Comparison of ENCODE assay signal across 32 cellular contexts in the genomic region with DNA sequence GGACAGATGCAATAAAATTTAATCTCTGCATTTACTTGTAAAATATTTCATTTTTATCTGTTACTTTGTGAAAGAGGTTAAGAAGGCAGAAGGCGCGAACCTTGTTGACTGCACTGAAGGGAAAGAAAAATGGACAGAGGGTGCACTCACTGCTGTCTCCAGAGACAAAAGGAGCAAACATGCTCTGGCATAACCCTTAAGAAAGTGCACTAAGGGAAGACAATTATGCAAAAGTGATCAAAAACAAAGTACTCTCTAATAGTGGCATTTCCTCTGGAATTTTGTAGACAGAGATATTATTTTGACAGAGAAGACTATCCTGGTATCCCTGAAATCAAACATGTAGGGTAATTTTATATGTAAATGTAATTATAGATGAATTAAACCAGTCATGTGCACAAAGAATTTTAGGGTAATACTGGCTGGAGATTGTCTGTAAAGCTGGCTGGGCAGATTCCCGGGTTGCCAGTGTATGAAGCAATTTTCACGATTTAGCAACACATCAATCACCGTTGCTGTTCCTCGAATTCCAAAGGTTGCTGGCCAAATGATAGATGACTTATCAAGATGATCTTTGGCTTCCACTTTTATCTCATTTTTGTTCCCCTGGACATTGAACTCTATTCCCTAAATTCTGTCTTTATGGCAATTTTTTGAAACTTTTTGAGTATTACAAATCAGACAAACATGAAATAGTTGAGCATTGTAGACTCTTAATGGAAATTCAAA.
"Had no signal": no experiment of that assay in that cellular context is flagged by ENCODE, and none has a peak within 500 bp of the region (broad histone marks: within the 10 kb centered on the region; RNA-seq: fewer than 3 reads in every experiment).

No MANE protein-coding gene starts in this region.

- H3K27ac ChIP-seq: ascending aorta, coronary artery, gastrocnemius medialis, thoracic aorta, VCaP had no signal

- H3K4me3 Mint-ChIP-seq: activated CD4-positive, alpha-beta memory T cell treated with anti-CD3 and anti-CD28 coated beads for 36 hours; activated naive CD4-positive, alpha-beta T cell treated with anti-CD3 and anti-CD28 coated beads, Interleukin-2, amount 10 ng/mL, durations not matched to agents 7 days and 5 days; activated naive CD8-positive, alpha-beta T cell treated with anti-CD3 and anti-CD28 coated beads, Interleukin-2, amount 10 ng/mL, durations not matched to agents 7 days and 5 days; activated T-cell treated with anti-CD3 and anti-CD28 coated beads, Interleukin-2, amount 50 U/mL, for 24 hours; brain; effector memory CD8-positive, alpha-beta T cell; naive thymus-derived CD4-positive, alpha-beta T cell; neural crest cell; stimulated activated effector memory CD8-positive, alpha-beta T cell treated with anti-CD3 and anti-CD28 coated beads, Interleukin-12 subunit alpha, Interleukin-12 subunit beta, amount 100 ng/mL, for 72 hours; stimulated activated naive CD8-positive, alpha-beta T cell treated with anti-CD3 and anti-CD28 coated beads, Interleukin-15, Interleukin-2, amounts not matched to agents 100 ng/mL and 50 ng/mL, for 24 hours had no signal

- H3K4me1 Mint-ChIP-seq: activated naive CD4-positive, alpha-beta T cell treated with anti-CD3 and anti-CD28 coated beads, Interleukin-2, amount 10 ng/mL, durations not matched to agents 7 days and 5 days; activated naive CD8-positive, alpha-beta T cell treated with anti-CD3 and anti-CD28 coated beads, Interleukin-2, amount 10 ng/mL, durations not matched to agents 7 days and 5 days; brain; naive thymus-derived CD4-positive, alpha-beta T cell; stimulated activated effector memory CD8-positive, alpha-beta T cell treated with anti-CD3 and anti-CD28 coated beads, Interleukin-12 subunit alpha, Interleukin-12 subunit beta, amount 100 ng/mL, for 72 hours had no signal

- H3K4me1 ChIP-seq: ascending aorta, gastrocnemius medialis had no signal

- DNase-seq: activated CD4-positive, alpha-beta memory T cell treated with anti-CD3 and anti-CD28 coated beads for 36 hours; activated CD4-positive, alpha-beta T cell treated with anti-CD3 and anti-CD28 coated beads for 48 hours; activated CD8-positive, alpha-beta memory T cell treated with anti-CD3 and anti-CD28 coated beads, Interleukin-2, amount 50 U/mL, for 48 hours; activated gamma-delta T cell; activated naive CD4-positive, alpha-beta T cell treated with anti-CD3 and anti-CD28 coated beads, Interleukin-2, amount 10 ng/mL, durations not matched to agents 7 days and 5 days; activated naive CD8-positive, alpha-beta T cell treated with anti-CD3 and anti-CD28 coated beads, Interleukin-2, amount 10 ng/mL, durations not matched to agents 7 days and 5 days; activated T-cell treated with anti-CD3 and anti-CD28 coated beads, Interleukin-2, amount 50 U/mL, for 24 hours; effector memory CD8-positive, alpha-beta T cell; erythroblast; gastrocnemius medialis; glutamatergic neuron; left ventricle myocardium superior; mammary epithelial cell; naive thymus-derived CD4-positive, alpha-beta T cell; posterior cingulate gyrus; small intestine; stimulated activated CD4-positive, alpha-beta T cell treated with anti-CD3 and anti-CD28 coated beads, Interleukin-4, amount 100 ng/mL, for 24 hours; T-helper 9 cell; trophoblast cell had no signal

- H3K4me3 ChIP-seq: ascending aorta, coronary artery, gastrocnemius medialis, thoracic aorta had no signal

- H3K27me3 Mint-ChIP-seq: activated CD4-positive, alpha-beta memory T cell treated with anti-CD3 and anti-CD28 coated beads for 36 hours; activated naive CD4-positive, alpha-beta T cell treated with anti-CD3 and anti-CD28 coated beads, Interleukin-2, amount 10 ng/mL, durations not matched to agents 7 days and 5 days; activated naive CD8-positive, alpha-beta T cell treated with anti-CD3 and anti-CD28 coated beads, Interleukin-2, amount 10 ng/mL, durations not matched to agents 7 days and 5 days; activated T-cell treated with anti-CD3 and anti-CD28 coated beads, Interleukin-2, amount 50 U/mL, for 24 hours; effector memory CD8-positive, alpha-beta T cell; naive thymus-derived CD4-positive, alpha-beta T cell; stimulated activated naive CD8-positive, alpha-beta T cell treated with anti-CD3 and anti-CD28 coated beads, Interleukin-15, Interleukin-2, amounts not matched to agents 100 ng/mL and 50 ng/mL, for 24 hours had no signal

- ATAC-seq: activated CD4-positive, CD25-positive, alpha-beta regulatory T cell treated with anti-CD3 and anti-CD28 coated beads, Interleukin-2, amount 50 U/mL, for 24 hours; effector memory CD8-positive, alpha-beta T cell; gastrocnemius medialis; left ventricle myocardium superior; naive thymus-derived CD4-positive, alpha-beta T cell; sciatic nerve; stimulated activated effector memory CD8-positive, alpha-beta T cell treated with anti-CD3 and anti-CD28 coated beads, Interleukin-12 subunit alpha, Interleukin-12 subunit beta, amount 100 ng/mL, for 72 hours had no signal

- H3K27me3 ChIP-seq: ascending aorta, gastrocnemius medialis had no signal

- H3K27ac Mint-ChIP-seq: activated CD4-positive, alpha-beta memory T cell treated with anti-CD3 and anti-CD28 coated beads for 36 hours; activated naive CD4-positive, alpha-beta T cell treated with anti-CD3 and anti-CD28 coated beads, Interleukin-2, amount 10 ng/mL, durations not matched to agents 7 days and 5 days; activated naive CD8-positive, alpha-beta T cell treated with anti-CD3 and anti-CD28 coated beads, Interleukin-2, amount 10 ng/mL, durations not matched to agents 7 days and 5 days; activated T-cell treated with anti-CD3 and anti-CD28 coated beads, Interleukin-2, amount 50 U/mL, for 24 hours; effector memory CD8-positive, alpha-beta T cell; naive thymus-derived CD4-positive, alpha-beta T cell; stimulated activated effector memory CD8-positive, alpha-beta T cell treated with anti-CD3 and anti-CD28 coated beads, Interleukin-12 subunit alpha, Interleukin-12 subunit beta, amount 100 ng/mL, for 72 hours; stimulated activated naive CD8-positive, alpha-beta T cell treated with anti-CD3 and anti-CD28 coated beads, Interleukin-15, Interleukin-2, amounts not matched to agents 100 ng/mL and 50 ng/mL, for 24 hours had no signal

- FAIRE-seq: islet of Langerhans, small intestine, TTC549, urothelium cell line had no signal

- H3K36me3 ChIP-seq: ascending aorta, gastrocnemius medialis, thoracic aorta had no signal

- H3K36me3 Mint-ChIP-seq: activated CD4-positive, alpha-beta memory T cell treated with anti-CD3 and anti-CD28 coated beads for 36 hours; activated naive CD4-positive, alpha-beta T cell treated with anti-CD3 and anti-CD28 coated beads, Interleukin-2, amount 10 ng/mL, durations not matched to agents 7 days and 5 days; activated naive CD8-positive, alpha-beta T cell treated with anti-CD3 and anti-CD28 coated beads, Interleukin-2, amount 10 ng/mL, durations not matched to agents 7 days and 5 days; brain; naive thymus-derived CD4-positive, alpha-beta T cell; stimulated activated effector memory CD8-positive, alpha-beta T cell treated with anti-CD3 and anti-CD28 coated beads, Interleukin-12 subunit alpha, Interleukin-12 subunit beta, amount 100 ng/mL, for 72 hours had no signal

- H3K9me3 ChIP-seq: ascending aorta, gastrocnemius medialis, thoracic aorta had no signal
